Comparison of ENCODE assay signal across 1 cellular context in the genomic region with DNA sequence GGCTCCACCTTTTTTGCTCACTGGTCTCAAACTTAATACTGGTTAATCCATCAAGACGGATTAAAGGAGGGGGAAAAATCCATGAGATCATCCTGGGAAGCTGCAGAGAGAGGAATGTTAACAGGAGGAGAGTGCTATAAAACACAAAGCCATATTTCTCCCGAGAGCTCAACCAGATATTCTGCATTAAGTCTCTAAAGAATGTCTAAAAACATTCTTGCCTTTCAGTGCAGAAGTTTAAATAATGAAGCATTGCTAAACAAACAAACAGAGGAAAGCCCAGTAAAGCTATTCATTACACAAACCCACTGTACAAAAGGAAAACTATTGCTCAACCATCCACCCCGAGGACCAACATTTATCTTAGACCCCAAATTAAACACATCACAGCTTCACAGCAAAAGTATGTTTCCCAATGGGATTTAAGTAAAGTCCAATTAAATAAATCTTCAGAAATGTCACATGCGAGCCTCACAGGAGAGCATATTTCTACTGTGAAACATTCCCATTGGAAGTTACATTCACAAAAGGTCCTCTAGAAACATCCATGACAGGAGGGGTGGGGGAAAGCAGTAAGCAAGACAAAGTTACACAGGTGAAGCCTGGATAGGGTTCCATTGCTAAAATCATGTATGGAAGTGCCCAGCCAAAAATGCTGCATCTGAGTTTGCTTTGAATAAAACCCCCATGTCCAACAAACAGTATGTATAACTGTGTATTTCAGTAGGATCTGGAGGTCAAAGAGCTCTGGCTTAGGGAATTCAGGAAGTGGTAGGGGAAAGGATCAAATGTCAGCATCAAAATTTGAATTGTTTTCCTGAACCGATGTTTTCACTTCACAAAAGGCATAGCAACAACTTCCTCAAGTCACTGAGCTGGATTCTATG.
TF ChIP-seq lines count a peak whose summit lies in the region.

No MANE protein-coding gene starts in this region.

TF ChIP-seq in HEK293, 187 proteins besides CTCF, POLR2A, EP300 and RAD21 (continued from another document and continues in another):
- no peak for TF ChIP-seq ELK4 (IDR thresholded peaks at IDR 0.05; ENCODE audit: borderline replicate concordance, low read depth, low read length)
- TF ChIP-seq ZNF132 (tag by site-specific recombination; IDR thresholded peaks at IDR 0.05; ENCODE audit: borderline replicate concordance) = no peak
- TF ChIP-seq ZNF514 (tag by site-specific recombination; IDR thresholded peaks at IDR 0.05) = no peak
- TF ChIP-seq ZNF626 (tag by site-specific recombination; IDR thresholded peaks at IDR 0.05) = no peak
- no peak for TF ChIP-seq ZFHX2 (tag by site-specific recombination; conservative IDR thresholded peaks at IDR 0.05)
- no peak for TF ChIP-seq SALL2 (tag by site-specific recombination; IDR thresholded peaks at IDR 0.05; ENCODE audit: borderline replicate concordance)
- TF ChIP-seq ZNF311 (tag by site-specific recombination; IDR thresholded peaks at IDR 0.05; ENCODE audit: borderline replicate concordance) = no peak
- TF ChIP-seq, protein P1, sequence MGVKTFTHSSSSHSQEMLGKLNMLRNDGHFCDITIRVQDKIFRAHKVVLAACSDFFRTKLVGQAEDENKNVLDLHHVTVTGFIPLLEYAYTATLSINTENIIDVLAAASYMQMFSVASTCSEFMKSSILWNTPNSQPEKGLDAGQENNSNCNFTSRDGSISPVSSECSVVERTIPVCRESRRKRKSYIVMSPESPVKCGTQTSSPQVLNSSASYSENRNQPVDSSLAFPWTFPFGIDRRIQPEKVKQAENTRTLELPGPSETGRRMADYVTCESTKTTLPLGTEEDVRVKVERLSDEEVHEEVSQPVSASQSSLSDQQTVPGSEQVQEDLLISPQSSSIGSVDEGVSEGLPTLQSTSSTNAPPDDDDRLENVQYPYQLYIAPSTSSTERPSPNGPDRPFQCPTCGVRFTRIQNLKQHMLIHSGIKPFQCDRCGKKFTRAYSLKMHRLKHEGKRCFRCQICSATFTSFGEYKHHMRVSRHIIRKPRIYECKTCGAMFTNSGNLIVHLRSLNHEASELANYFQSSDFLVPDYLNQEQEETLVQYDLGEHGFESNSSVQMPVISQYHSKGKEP (tag by site-specific recombination; IDR thresholded peaks at IDR 0.05) = peak; percentile 64; the same call in 1 of the 2 replicates
- no peak for TF ChIP-seq SCRT2 (tag by site-specific recombination; IDR thresholded peaks at IDR 0.05)
- TF ChIP-seq ZNF16 (tag by site-specific recombination; IDR thresholded peaks at IDR 0.05; ENCODE audit: low read depth) = no peak
- peak; percentile 79 for TF ChIP-seq KLF10 (tag by site-specific recombination; IDR thresholded peaks at IDR 0.05)
- TF ChIP-seq ZNF621 (tag by site-specific recombination; IDR thresholded peaks at IDR 0.05) = no peak
- TF ChIP-seq, protein P2, sequence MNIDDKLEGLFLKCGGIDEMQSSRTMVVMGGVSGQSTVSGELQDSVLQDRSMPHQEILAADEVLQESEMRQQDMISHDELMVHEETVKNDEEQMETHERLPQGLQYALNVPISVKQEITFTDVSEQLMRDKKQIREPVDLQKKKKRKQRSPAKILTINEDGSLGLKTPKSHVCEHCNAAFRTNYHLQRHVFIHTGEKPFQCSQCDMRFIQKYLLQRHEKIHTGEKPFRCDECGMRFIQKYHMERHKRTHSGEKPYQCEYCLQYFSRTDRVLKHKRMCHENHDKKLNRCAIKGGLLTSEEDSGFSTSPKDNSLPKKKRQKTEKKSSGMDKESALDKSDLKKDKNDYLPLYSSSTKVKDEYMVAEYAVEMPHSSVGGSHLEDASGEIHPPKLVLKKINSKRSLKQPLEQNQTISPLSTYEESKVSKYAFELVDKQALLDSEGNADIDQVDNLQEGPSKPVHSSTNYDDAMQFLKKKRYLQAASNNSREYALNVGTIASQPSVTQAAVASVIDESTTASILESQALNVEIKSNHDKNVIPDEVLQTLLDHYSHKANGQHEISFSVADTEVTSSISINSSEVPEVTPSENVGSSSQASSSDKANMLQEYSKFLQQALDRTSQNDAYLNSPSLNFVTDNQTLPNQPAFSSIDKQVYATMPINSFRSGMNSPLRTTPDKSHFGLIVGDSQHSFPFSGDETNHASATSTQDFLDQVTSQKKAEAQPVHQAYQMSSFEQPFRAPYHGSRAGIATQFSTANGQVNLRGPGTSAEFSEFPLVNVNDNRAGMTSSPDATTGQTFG (tag by site-specific recombination; IDR thresholded peaks at IDR 0.05; ENCODE audit: borderline replicate concordance) = no peak
- no peak for TF ChIP-seq KLF9 (tag by site-specific recombination; IDR thresholded peaks at IDR 0.05; ENCODE audit: low read depth)
- TF ChIP-seq WT1 (tag by site-specific recombination; IDR thresholded peaks at IDR 0.05) = peak; percentile 91
- TF ChIP-seq ZNF560 (tag by site-specific recombination; IDR thresholded peaks at IDR 0.05; ENCODE audit: borderline replicate concordance) = no peak
- TF ChIP-seq ZSCAN16 (tag by site-specific recombination; IDR thresholded peaks at IDR 0.05) = no peak
- TF ChIP-seq GLI4 (tag by site-specific recombination; IDR thresholded peaks at IDR 0.05) = no peak
- no peak for TF ChIP-seq ZNF510 (tag by site-specific recombination; IDR thresholded peaks at IDR 0.05; ENCODE audit: insufficient replicate concordance)
- peak; percentile 77; the same call in 1 of the 2 replicates for TF ChIP-seq ZNF629 (tag by site-specific recombination; IDR thresholded peaks at IDR 0.05)
- TF ChIP-seq SCRT1 (tag by site-specific recombination; IDR thresholded peaks at IDR 0.05; ENCODE audit: borderline replicate concordance) = no peak
- TF ChIP-seq ZNF266 (tag by site-specific recombination; IDR thresholded peaks at IDR 0.05; ENCODE audit: low read depth) = no peak
- TF ChIP-seq ZNF324 (tag by site-specific recombination; IDR thresholded peaks at IDR 0.05) = no peak
- peak; percentile 75; the same call in 1 of the 2 replicates for TF ChIP-seq ZNF24 (tag by site-specific recombination; IDR thresholded peaks at IDR 0.05)
- TF ChIP-seq ZNF645 (tag by site-specific recombination; IDR thresholded peaks at IDR 0.05) = no peak
- TF ChIP-seq ZNF561 (tag by site-specific recombination; IDR thresholded peaks at IDR 0.05; ENCODE audit: borderline replicate concordance) = peak; percentile 31; the same call in 1 of the 2 replicates
- TF ChIP-seq KLF16 (tag by site-specific recombination; IDR thresholded peaks at IDR 0.05) = no peak
- no peak for TF ChIP-seq ZNF184 (tag by site-specific recombination; IDR thresholded peaks at IDR 0.05)
- TF ChIP-seq ZNF292 (tag by site-specific recombination; IDR thresholded peaks at IDR 0.05; ENCODE audit: borderline replicate concordance, low read depth) = no peak
- TF ChIP-seq ZNF580 (tag by site-specific recombination; IDR thresholded peaks at IDR 0.05) = no peak
- TF ChIP-seq ZNF704 (tag by site-specific recombination; IDR thresholded peaks at IDR 0.05) = no peak
- TF ChIP-seq ZNF211 (tag by site-specific recombination; IDR thresholded peaks at IDR 0.05; ENCODE audit: low read depth) = no peak
- TF ChIP-seq ZNF777 (tag by site-specific recombination; IDR thresholded peaks at IDR 0.05; ENCODE audit: borderline replicate concordance) = no peak
- TF ChIP-seq, protein P3, sequence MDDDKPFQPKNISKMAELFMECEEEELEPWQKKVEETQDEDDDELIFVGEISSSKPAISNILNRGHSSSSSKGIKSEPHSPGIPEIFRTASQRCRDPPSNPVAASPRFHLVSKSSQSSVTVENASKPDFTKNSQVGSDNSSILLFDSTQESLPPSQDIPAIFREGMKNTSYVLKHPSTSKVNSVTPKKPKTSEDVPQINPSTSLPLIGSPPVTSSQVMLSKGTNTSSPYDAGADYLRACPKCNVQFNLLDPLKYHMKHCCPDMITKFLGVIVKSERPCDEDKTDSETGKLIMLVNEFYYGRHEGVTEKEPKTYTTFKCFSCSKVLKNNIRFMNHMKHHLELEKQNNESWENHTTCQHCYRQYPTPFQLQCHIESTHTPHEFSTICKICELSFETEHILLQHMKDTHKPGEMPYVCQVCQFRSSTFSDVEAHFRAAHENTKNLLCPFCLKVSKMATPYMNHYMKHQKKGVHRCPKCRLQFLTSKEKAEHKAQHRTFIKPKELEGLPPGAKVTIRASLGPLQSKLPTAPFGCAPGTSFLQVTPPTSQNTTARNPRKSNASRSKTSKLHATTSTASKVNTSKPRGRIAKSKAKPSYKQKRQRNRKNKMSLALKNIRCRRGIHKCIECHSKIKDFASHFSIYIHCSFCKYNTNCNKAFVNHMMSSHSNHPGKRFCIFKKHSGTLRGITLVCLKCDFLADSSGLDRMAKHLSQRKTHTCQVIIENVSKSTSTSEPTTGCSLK (tag by site-specific recombination; IDR thresholded peaks at IDR 0.05) = no peak
- TF ChIP-seq PATZ1 (tag by site-specific recombination; IDR thresholded peaks at IDR 0.05) = no peak; the same call in 1 of the 2 replicates
- no peak for TF ChIP-seq ZNF544 (tag by site-specific recombination; IDR thresholded peaks at IDR 0.05)
- TF ChIP-seq ZNF37A (tag by site-specific recombination; IDR thresholded peaks at IDR 0.05) = no peak
- TF ChIP-seq, protein P4, sequence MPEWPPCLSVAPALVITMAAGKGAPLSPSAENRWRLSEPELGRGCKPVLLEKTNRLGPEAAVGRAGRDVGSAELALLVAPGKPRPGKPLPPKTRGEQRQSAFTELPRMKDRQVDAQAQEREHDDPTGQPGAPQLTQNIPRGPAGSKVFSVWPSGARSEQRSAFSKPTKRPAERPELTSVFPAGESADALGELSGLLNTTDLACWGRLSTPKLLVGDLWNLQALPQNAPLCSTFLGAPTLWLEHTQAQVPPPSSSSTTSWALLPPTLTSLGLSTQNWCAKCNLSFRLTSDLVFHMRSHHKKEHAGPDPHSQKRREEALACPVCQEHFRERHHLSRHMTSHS (tag by site-specific recombination; IDR thresholded peaks at IDR 0.05) = no peak
- TF ChIP-seq, protein P5, sequence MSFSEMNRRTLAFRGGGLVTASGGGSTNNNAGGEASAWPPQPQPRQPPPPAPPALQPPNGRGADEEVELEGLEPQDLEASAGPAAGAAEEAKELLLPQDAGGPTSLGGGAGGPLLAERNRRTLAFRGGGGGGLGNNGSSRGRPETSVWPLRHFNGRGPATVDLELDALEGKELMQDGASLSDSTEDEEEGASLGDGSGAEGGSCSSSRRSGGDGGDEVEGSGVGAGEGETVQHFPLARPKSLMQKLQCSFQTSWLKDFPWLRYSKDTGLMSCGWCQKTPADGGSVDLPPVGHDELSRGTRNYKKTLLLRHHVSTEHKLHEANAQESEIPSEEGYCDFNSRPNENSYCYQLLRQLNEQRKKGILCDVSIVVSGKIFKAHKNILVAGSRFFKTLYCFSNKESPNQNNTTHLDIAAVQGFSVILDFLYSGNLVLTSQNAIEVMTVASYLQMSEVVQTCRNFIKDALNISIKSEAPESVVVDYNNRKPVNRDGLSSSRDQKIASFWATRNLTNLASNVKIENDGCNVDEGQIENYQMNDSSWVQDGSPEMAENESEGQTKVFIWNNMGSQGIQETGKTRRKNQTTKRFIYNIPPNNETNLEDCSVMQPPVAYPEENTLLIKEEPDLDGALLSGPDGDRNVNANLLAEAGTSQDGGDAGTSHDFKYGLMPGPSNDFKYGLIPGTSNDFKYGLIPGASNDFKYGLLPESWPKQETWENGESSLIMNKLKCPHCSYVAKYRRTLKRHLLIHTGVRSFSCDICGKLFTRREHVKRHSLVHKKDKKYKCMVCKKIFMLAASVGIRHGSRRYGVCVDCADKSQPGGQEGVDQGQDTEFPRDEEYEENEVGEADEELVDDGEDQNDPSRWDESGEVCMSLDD (tag by site-specific recombination; IDR thresholded peaks at IDR 0.05) = no peak
- TF ChIP-seq ZNF549 (tag by site-specific recombination; IDR thresholded peaks at IDR 0.05) = no peak
- no peak for TF ChIP-seq ZNF394 (tag by site-specific recombination; IDR thresholded peaks at IDR 0.05; ENCODE audit: borderline replicate concordance)
- no peak for TF ChIP-seq ZNF76 (tag by site-specific recombination; IDR thresholded peaks at IDR 0.05; ENCODE audit: borderline replicate concordance, low read depth)
- TF ChIP-seq ZSCAN30 (tag by site-specific recombination; IDR thresholded peaks at IDR 0.05) = 0 out of 2 replicates have a peak, but pooled peaks have one; percentile 40
